Comparison of ENCODE assay signal across 1 cellular context in the genomic region with DNA sequence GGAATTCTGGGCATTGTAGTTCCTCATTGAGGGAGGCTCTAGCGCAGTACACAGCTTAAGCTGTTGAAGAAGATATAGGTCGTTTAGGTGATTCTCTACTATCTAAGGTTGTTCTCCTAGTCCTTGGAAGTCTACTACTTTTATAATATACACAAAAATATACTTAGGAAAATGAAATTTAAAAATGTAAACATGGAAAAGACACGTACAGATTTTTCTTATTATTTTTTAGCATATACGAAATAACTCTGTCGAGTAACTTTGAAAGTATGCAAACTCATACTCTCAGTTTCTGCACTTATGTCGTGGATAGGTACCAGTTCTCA.
TF ChIP-seq lines count a peak whose summit lies in the region.

No MANE protein-coding gene starts in this region.

TF ChIP-seq in endothelial cell of umbilical vein, 7 proteins besides CTCF, POLR2A, EP300 and RAD21 (continued from another document):
- no peak for TF ChIP-seq POLR2AphosphoS5 (IDR thresholded peaks at IDR 0.05; ENCODE audit: insufficient read depth, low read depth, low read length)
- no peak for TF ChIP-seq EZH2 (IDR thresholded peaks at IDR 0.05; ENCODE audit: borderline replicate concordance, low read depth, low read length, severe bottlenecking)
- no peak for TF ChIP-seq MYC (IDR thresholded peaks at IDR 0.05; ENCODE audit: low read depth, low read length)
- no peak for TF ChIP-seq JUN (IDR thresholded peaks at IDR 0.05; ENCODE audit: borderline replicate concordance, insufficient read depth, insufficient read length, low read depth)
- no peak for TF ChIP-seq FOS (IDR thresholded peaks at IDR 0.05; ENCODE audit: borderline replicate concordance, insufficient read depth, low read length)
